17 cellular contexts compared by ENCODE assay signal in genomic region chr17:50537721-50538548, GRCh38. TPM values are rescaled to one million over a fixed set of nuclear protein-coding genes. Genes with fewer than 3 reads are reported as not detected.
DNase-seq lines count a peak whose midpoint lies in the region; TF ChIP-seq lines count a peak whose summit lies in the region.
"Had no signal": no experiment of that assay in that cellular context is flagged by ENCODE, and none has a peak within 500 bp of the region (broad histone marks: within the 10 kb centered on the region; RNA-seq: fewer than 3 reads in every experiment).

No MANE protein-coding gene starts in this region.

- H3K27ac ChIP-seq in hepatocyte (peak overlapping the region; percentile 74), prostate gland (peak overlapping the region; percentile 24 to 28)
- H3K27ac ChIP-seq: HL-60, PC-9, SK-N-MC had no signal

- intact Hi-C loops in prostate gland (cut with DNase I): no loop called here

- TF ChIP-seq POLR2A in prostate gland (IDR thresholded peaks at IDR 0.05): no peak

- DNase-seq in MV-4-11 (lab: John Stamatoyannopoulos, UW): peak; percentile 4
- no peak for DNase-seq in hepatocyte (ENCODE audit: low spot score)
- no peak for DNase-seq in prostate gland (ENCODE audit: low spot score)
- no peak for DNase-seq in stimulated activated CD4-positive, alpha-beta T cell treated with anti-CD3 and anti-CD28 coated beads, Interleukin-15, amount 100 ng/mL, for 24 hours
- DNase-seq in NCI-H1436 (lab: John Stamatoyannopoulos, UW): no peak
- DNase-seq: ACHN; CD8-positive, alpha-beta T cell; GOT3; KG1; NCI-H1105; NCI-H187; NCI-H69; NK-92 treated with Interleukin-12 subunit alpha and Interleukin-12 subunit beta, amount 100 ng/mL, for 24 hours; PC-9 had no signal

- H3K9me3 ChIP-seq in hepatocyte (ENCODE audit: low read depth) (no peaks in the 10 kb centered on the region), prostate gland (no peaks in the 10 kb centered on the region)

- H3K4me1 ChIP-seq in hepatocyte (ENCODE audit: insufficient read depth) (peaks cover 37% of the 10 kb centered on the region), prostate gland (replicated peaks) (peaks cover 23% of the 10 kb centered on the region)

- H3K4me3 ChIP-seq in hepatocyte (no peak overlapping the region), prostate gland (no peak overlapping the region)
- H3K4me3 ChIP-seq: PC-9, SK-N-MC had no signal

- TF ChIP-seq CTCF in hepatocyte (IDR thresholded peaks at IDR 0.05; ENCODE audit: poor library complexity) (no peak), prostate gland (IDR thresholded peaks at IDR 0.05) (no peak)

- peaks cover 5% of the 10 kb centered on the region for H3K79me2 ChIP-seq in hepatocyte

- H3K36me3 ChIP-seq in hepatocyte (replicated peaks; ENCODE audit: insufficient read depth, low read depth) (no peaks in the 10 kb centered on the region), prostate gland (peaks cover 0 to 3% of the 10 kb centered on the region in 2 donors)

- H3K27me3 ChIP-seq in hepatocyte: peaks cover 2% of the 10 kb centered on the region
- no peaks in the 10 kb centered on the region for H3K27me3 ChIP-seq in prostate gland (replicated peaks; ENCODE audit: insufficient read depth)

- H2AFZ ChIP-seq in hepatocyte: no peak overlapping the region
- H2AFZ ChIP-seq: PC-9 had no signal

- no peaks in the 10 kb centered on the region for H3K9me2 ChIP-seq in hepatocyte (replicated peaks; ENCODE audit: insufficient read depth)

- H3K4me2 ChIP-seq in hepatocyte: no peak overlapping the region
- H3K4me2 ChIP-seq: PC-9 had no signal

- 96% methylated on average over 18 of the region's 20 CpGs for WGBS in hepatocyte (ENCODE audit: low lambda C conversion rate, missing lambda C conversion rate)
- 85% methylated on average over 20 of the region's 20 CpGs for WGBS in prostate gland

- H4K20me1 ChIP-seq in hepatocyte (ENCODE audit: insufficient read depth, poor library complexity, severe bottlenecking): no peaks in the 10 kb centered on the region

RNA-seq across cellular contexts. Expression of gene EPN3, which starts 5.4 kb away (rescaled TPM):
- total RNA-seq in hepatocyte: 2.7 and 3.8 TPM in 2 replicates
- 11.5 and 12.1 TPM in 2 replicates for polyA plus RNA-seq in hepatocyte
- 100 to 1,000 TPM in 1 of 2 donors, 10 to 100 TPM in 1; 60.8 to 108 TPM for total RNA-seq in prostate gland
- total RNA-seq: CD8-positive, alpha-beta T cell had no signal

RNA-seq across cellular contexts. Expression of gene SPATA20, which starts 9.0 kb away (rescaled TPM):
- total RNA-seq in hepatocyte: 91.0 and 97.5 TPM in 2 replicates
- 108 and 114 TPM in 2 replicates for polyA plus RNA-seq in hepatocyte
- total RNA-seq in prostate gland: 100 to 1,000 TPM; 188 to 208 TPM

RNA-seq across cellular contexts. Expression of gene CACNA1G, which starts 22.6 kb away (rescaled TPM):
- total RNA-seq in hepatocyte (2.9 and 4.8 TPM in 2 replicates), prostate gland (1 to 10 TPM; 3.4 to 6.6 TPM)
- polyA plus RNA-seq in hepatocyte: 3.5 and 4.8 TPM in 2 replicates

RNA-seq across cellular contexts. Expression of gene MYCBPAP, which starts 29.7 kb away (rescaled TPM):
- total RNA-seq in hepatocyte: 0.43 TPM in 1 of 2 replicates, not detected in the other
- 0.70 and 1.2 TPM in 2 replicates for polyA plus RNA-seq in hepatocyte
- total RNA-seq in prostate gland: 10 to 100 TPM in 1 of 2 donors, under 1 TPM in 1; 0.14 to 12.6 TPM
- total RNA-seq: M059J had no signal

RNA-seq across cellular contexts. Expression of gene RSAD1, which starts 59.3 kb away (rescaled TPM):
- 28.6 and 29.7 TPM in 2 replicates for total RNA-seq in hepatocyte
- 30.4 and 44.2 TPM in 2 replicates for polyA plus RNA-seq in hepatocyte
- 10 to 100 TPM; 33.7 to 44.1 TPM for total RNA-seq in prostate gland

Comparison
In these comparisons a context has a peak if more than half of its experiments do, and no peak if none do; other contexts are left out.
1. RNA of gene EPN3, which starts 5.4 kb away (total RNA-seq): 60.8 to 108 TPM in prostate gland; 2.7 to 3.8 TPM in hepatocyte; every median in the first group is over 10 times any median in the second.